In genomic region chr4:184817494-184818215, GRCh38 we compare ENCODE assay signal across 14 cellular contexts. TPM values are rescaled to one million over a fixed set of nuclear protein-coding genes. Genes with fewer than 3 reads are reported as not detected.
DNase-seq lines count a peak whose midpoint lies in the region; ATAC-seq and TF ChIP-seq lines count a peak whose summit lies in the region.
"Had no signal": no experiment of that assay in that cellular context is flagged by ENCODE, and none has a peak within 500 bp of the region (broad histone marks: within the 10 kb centered on the region; RNA-seq: fewer than 3 reads in every experiment).

No MANE protein-coding gene starts in this region.

- no peak overlapping the region for H3K4me3 Mint-ChIP-seq in type B pancreatic cell
- H3K4me3 Mint-ChIP-seq: immature natural killer cell had no signal

- H3K4me1 Mint-ChIP-seq in type B pancreatic cell (ENCODE audit: unreplicated experiment): peaks cover 20% of the 10 kb centered on the region

- H3K36me3 Mint-ChIP-seq in type B pancreatic cell: no peaks in the 10 kb centered on the region
- H3K36me3 Mint-ChIP-seq: immature natural killer cell had no signal

- TF ChIP-seq CTCF in cardiac muscle cell (IDR thresholded peaks at IDR 0.05; ENCODE audit: low read depth, low read length) (no peak), heart left ventricle (IDR thresholded peaks at IDR 0.05) (no peak), type B pancreatic cell (conservative IDR thresholded peaks at IDR 0.05) (no peak)

- no peaks in the 10 kb centered on the region for H3K27me3 ChIP-seq in cardiac muscle cell
- H3K27me3 ChIP-seq in heart left ventricle: no peaks in the 10 kb centered on the region
- H3K27me3 ChIP-seq: esophagus squamous epithelium, Peyer's patch had no signal

- H3K9me3 Mint-ChIP-seq in type B pancreatic cell: no peaks in the 10 kb centered on the region
- H3K9me3 Mint-ChIP-seq: immature natural killer cell; naive thymus-derived CD4-positive, alpha-beta T cell had no signal

- no peak for DNase-seq in cardiac muscle cell (ENCODE audit: low read depth in 1 of 2, low spot score in 1 of 2)
- DNase-seq in Right ventricle myocardium inferior (ENCODE audit: missing footprints): no peak
- DNase-seq in heart left ventricle: peak in 1 of 5 donors; percentile 36
- DNase-seq in type B pancreatic cell (ENCODE audit: extremely low spot score, unreplicated experiment): no peak
- no peak for DNase-seq in iPS-NIHi7 (ENCODE audit: extremely low spot score)
- DNase-seq in LoVo (ENCODE audit: low spot score): no peak
- DNase-seq: activated T-cell treated with anti-CD3 and anti-CD28 coated beads, Interleukin-2, amount 50 U/mL, for 48 hours; esophagus squamous epithelium; immature natural killer cell; NCI-H2081 treated with DMSO at 0.1 percent for 48 hours had no signal

- H3K36me3 ChIP-seq in cardiac muscle cell (no peaks in the 10 kb centered on the region), heart left ventricle (no peaks in the 10 kb centered on the region)
- H3K36me3 ChIP-seq: esophagus squamous epithelium, Peyer's patch had no signal

- peak overlapping the region; percentile 65 for H3K27ac Mint-ChIP-seq in type B pancreatic cell
- H3K27ac Mint-ChIP-seq: immature natural killer cell had no signal

- peaks cover 66% of the 10 kb centered on the region for H3K4me1 ChIP-seq in cardiac muscle cell (ENCODE audit: low read depth)
- peaks cover 0 to 98% (median 64%) of the 10 kb centered on the region in 12 donors for H3K4me1 ChIP-seq in heart left ventricle

- H3K27ac ChIP-seq in cardiac muscle cell: peak overlapping the region; percentile 89
- peak overlapping the region in 11 of 12 donors; percentile 44 to 94 (median 91) for H3K27ac ChIP-seq in heart left ventricle
- H3K27ac ChIP-seq: esophagus squamous epithelium had no signal

- H3K9me3 ChIP-seq in cardiac muscle cell (ENCODE audit: low read depth): no peaks in the 10 kb centered on the region
- H3K9me3 ChIP-seq in heart left ventricle: no peaks in the 10 kb centered on the region
- H3K9me3 ChIP-seq: esophagus squamous epithelium, Peyer's patch had no signal

- ATAC-seq in Right ventricle myocardium inferior: no peak
- ATAC-seq in HG03342 (IDR thresholded peaks at IDR 0.05; ENCODE audit: unreplicated experiment): peak; percentile 7
- peak in 1 of 4 donors; percentile 3 for ATAC-seq in heart left ventricle
- no peak for ATAC-seq in HG03039 (IDR thresholded peaks at IDR 0.05; ENCODE audit: unreplicated experiment)
- ATAC-seq: naive thymus-derived CD4-positive, alpha-beta T cell had no signal

- 55 to 67% (median 65%) methylated on average over 7 to 11 of the region's 11 CpGs for WGBS in heart left ventricle, 4 donors

- no peak overlapping the region for H3K4me3 ChIP-seq in cardiac muscle cell
- no peak overlapping the region for H3K4me3 ChIP-seq in heart left ventricle
- H3K4me3 ChIP-seq: esophagus squamous epithelium, Peyer's patch had no signal

- intact Hi-C loops in Right ventricle myocardium inferior (cut with DNase I) (no loop called here), heart left ventricle (cut with DNase I) (loop anchor here in 2 of 10 donors (5.0 kb wide), 2 partner anchors 60 to 65 kb away; no protein-coding TSS in a partner anchor)

- TF ChIP-seq POLR2A in heart left ventricle (IDR thresholded peaks at IDR 0.05): no peak

- peaks cover 12% of the 10 kb centered on the region for H3K27me3 Mint-ChIP-seq in type B pancreatic cell
- H3K27me3 Mint-ChIP-seq: naive thymus-derived CD4-positive, alpha-beta T cell had no signal

RNA-seq across cellular contexts. Expression of gene ACSL1, which starts 8.1 kb away (rescaled TPM):
- total RNA-seq in cardiac muscle cell (66.4 and 69.7 TPM in 2 replicates), Right ventricle myocardium inferior (445 TPM), heart left ventricle (100 to 1,000 TPM; 171 to 603 (median 266) TPM), type B pancreatic cell (ENCODE audit: low replicate concordance) (89.0 and 156 TPM in 2 replicates)
- polyA plus RNA-seq in cardiac muscle cell (74.8 and 76.6 TPM in 2 replicates), heart left ventricle (100 to 1,000 TPM; 236 to 301 TPM)
